1 cellular context compared by ENCODE assay signal in the genomic region with DNA sequence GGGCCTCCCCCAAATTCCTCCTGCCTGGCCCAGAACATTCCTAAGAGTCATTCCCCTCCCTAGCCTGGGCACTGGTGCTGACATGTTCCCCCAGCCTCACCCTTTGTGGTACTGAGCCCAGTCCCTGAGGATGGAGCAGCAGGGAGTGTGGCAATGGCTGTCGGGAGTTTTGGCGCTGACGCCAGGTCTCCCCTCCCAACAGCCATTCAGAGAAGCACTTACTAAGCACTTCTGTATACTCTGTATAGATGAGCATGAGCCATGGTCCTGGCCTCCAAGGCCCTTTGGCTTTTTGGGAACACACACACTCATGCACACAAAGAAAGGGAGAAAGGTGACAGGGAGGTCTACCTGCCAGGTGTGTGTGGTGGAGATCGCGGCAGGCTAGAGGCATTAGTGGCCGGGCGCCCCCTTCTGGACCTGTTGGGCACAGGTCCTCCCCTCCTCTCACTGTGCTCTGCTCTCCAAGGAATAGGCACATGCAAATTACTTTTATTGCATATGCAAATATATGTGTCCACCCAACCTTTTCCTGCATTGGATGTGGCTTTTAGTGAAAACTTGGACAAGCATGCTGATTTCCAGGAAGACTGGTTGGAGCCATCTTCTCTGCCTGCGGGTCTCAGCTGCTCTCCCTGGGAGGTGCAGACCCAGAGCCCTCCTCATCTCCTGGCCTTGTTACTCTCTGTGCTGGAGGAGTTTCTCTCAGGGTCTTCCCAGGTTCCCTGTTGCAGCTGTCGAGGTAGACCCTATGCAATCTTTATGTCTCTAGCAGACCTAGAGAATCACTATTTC.
TF ChIP-seq lines count a peak whose summit lies in the region.

No MANE protein-coding gene starts in this region.

TF ChIP-seq in SK-N-SH treated with all-trans-retinoic acid at 6 μM for 48 hours, 23 proteins besides CTCF, POLR2A, EP300 and RAD21 (continued from another document):
- TF ChIP-seq, protein P1, sequence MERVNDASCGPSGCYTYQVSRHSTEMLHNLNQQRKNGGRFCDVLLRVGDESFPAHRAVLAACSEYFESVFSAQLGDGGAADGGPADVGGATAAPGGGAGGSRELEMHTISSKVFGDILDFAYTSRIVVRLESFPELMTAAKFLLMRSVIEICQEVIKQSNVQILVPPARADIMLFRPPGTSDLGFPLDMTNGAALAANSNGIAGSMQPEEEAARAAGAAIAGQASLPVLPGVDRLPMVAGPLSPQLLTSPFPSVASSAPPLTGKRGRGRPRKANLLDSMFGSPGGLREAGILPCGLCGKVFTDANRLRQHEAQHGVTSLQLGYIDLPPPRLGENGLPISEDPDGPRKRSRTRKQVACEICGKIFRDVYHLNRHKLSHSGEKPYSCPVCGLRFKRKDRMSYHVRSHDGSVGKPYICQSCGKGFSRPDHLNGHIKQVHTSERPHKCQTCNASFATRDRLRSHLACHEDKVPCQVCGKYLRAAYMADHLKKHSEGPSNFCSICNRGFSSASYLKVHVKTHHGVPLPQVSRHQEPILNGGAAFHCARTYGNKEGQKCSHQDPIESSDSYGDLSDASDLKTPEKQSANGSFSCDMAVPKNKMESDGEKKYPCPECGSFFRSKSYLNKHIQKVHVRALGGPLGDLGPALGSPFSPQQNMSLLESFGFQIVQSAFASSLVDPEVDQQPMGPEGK (CRISPR knock-in tag; IDR thresholded peaks at IDR 0.05; ENCODE audit: borderline replicate concordance) = no peak
